8 cellular contexts compared by ENCODE assay signal in genomic region chr15:90482124-90483011, GRCh38. TPM values are rescaled to one million over a fixed set of nuclear protein-coding genes. Genes with fewer than 3 reads are reported as not detected.
DNase-seq lines count a peak whose midpoint lies in the region; ATAC-seq, FAIRE-seq and TF ChIP-seq lines count a peak whose summit lies in the region.

No MANE protein-coding gene starts in this region.

- no peak for TF ChIP-seq EP300 in neural cell (conservative IDR thresholded peaks at IDR 0.05; ENCODE audit: poor library complexity, severe bottlenecking)

- no peaks in the 10 kb centered on the region for H3K27me3 ChIP-seq in neural cell (ENCODE audit: insufficient read depth, low read depth, low read length)
- no peaks in the 10 kb centered on the region for H3K27me3 ChIP-seq in vagina

- H4K20me1 ChIP-seq in neural cell (ENCODE audit: insufficient read depth): no peaks in the 10 kb centered on the region

- H3K9me3 ChIP-seq in neural cell (ENCODE audit: low read length) (no peaks in the 10 kb centered on the region), vagina (no peaks in the 10 kb centered on the region)

- no peak overlapping the region for H3K4me2 ChIP-seq in neural cell (ENCODE audit: low read length)

- TF ChIP-seq POLR2A in vagina (IDR thresholded peaks at IDR 0.05): no peak

- no peak overlapping the region for H3K27ac ChIP-seq in neural cell (ENCODE audit: low read length)
- peak overlapping the region; percentile 52 for H3K27ac ChIP-seq in vagina

- H2AFZ ChIP-seq in neural cell (ENCODE audit: low read depth, low read length): no peak overlapping the region

- H3K79me2 ChIP-seq in neural cell (replicated peaks; ENCODE audit: insufficient read depth, low read length): no peaks in the 10 kb centered on the region

- intact Hi-C loops in vagina (cut with DNase I): loop anchor here (5.0 kb wide), 1 partner anchor 160 kb away; no protein-coding TSS in a partner anchor

- H3F3A ChIP-seq in neural cell (ENCODE audit: insufficient read depth, low read length, poor library complexity, severe bottlenecking): no peaks in the 10 kb centered on the region

- no peak overlapping the region for H3K9ac ChIP-seq in neural cell (ENCODE audit: low read length)

- H3K36me3 ChIP-seq in neural cell (ENCODE audit: insufficient read depth, low read length): no peaks in the 10 kb centered on the region
- H3K36me3 ChIP-seq in vagina: peaks cover 0 to 60% of the 10 kb centered on the region in 2 donors

- FAIRE-seq in A204.1 (lab: Jason Lieb, UNC): peak; percentile 80

- H3K4me3 ChIP-seq in GM12865 (ENCODE audit: low read depth, low read length) (no peak overlapping the region), fibroblast of mammary gland (ENCODE audit: control insufficient read depth, low read depth, low read length) (no peak overlapping the region), neural cell (ENCODE audit: low read length) (no peak overlapping the region), vagina (no peak overlapping the region)

- TF ChIP-seq CTCF in GM12865 (IDR thresholded peaks at IDR 0.05; ENCODE audit: insufficient read depth, low read depth, low read length, missing control alignments) (peak; percentile 65), fibroblast of mammary gland (conservative IDR thresholded peaks at IDR 0.05; ENCODE audit: control insufficient read depth, insufficient read depth, low read depth, low read length) (peak; percentile 87), neural cell (IDR thresholded peaks at IDR 0.05; ENCODE audit: poor library complexity, severe bottlenecking) (peak; percentile 86), vagina (IDR thresholded peaks at IDR 0.05) (peak; percentile 21 to 82 (median 64))

- H3K4me1 ChIP-seq in vagina: peaks cover 11% of the 10 kb centered on the region

- peak; percentile 54 for DNase-seq in GM12865 (ENCODE audit: low read depth)
- peak; percentile 0 for DNase-seq in NCI-H748 treated with DMSO at 0.1 percent for 48 hours (lab: John Stamatoyannopoulos, UW)
- DNase-seq in activated T-cell treated with anti-CD3 and anti-CD28 coated beads for 24 hours (ENCODE audit: low read depth): peak; percentile 23
- DNase-seq in fibroblast of mammary gland (ENCODE audit: low read depth): peak; percentile 68
- DNase-seq in vagina (ENCODE audit: extremely low spot score in 2 of 2): no peak

- H3K9me2 ChIP-seq in neural cell (ENCODE audit: insufficient read depth, low read length): no peaks in the 10 kb centered on the region

- peak; percentile 92 for TF ChIP-seq RAD21 in neural cell (conservative IDR thresholded peaks at IDR 0.05)

- no peak for ATAC-seq in HG02970 (IDR thresholded peaks at IDR 0.05; ENCODE audit: low FRiP score, unreplicated experiment)

TF ChIP-seq in neural cell, 6 proteins besides CTCF, POLR2A, EP300 and RAD21:
- TF ChIP-seq SMC3 (conservative IDR thresholded peaks at IDR 0.05; ENCODE audit: poor library complexity) (peak; percentile 96), MXI1 (conservative IDR thresholded peaks at IDR 0.05; ENCODE audit: poor library complexity, severe bottlenecking) (no peak)

RNA-seq across cellular contexts. Expression of gene CRTC3, which starts 47.4 kb away (rescaled TPM):
- 5.5 and 17.1 TPM in 2 replicates for polyA plus RNA-seq in neural cell
- polyA minus RNA-seq in neural cell: 21.2 and 21.7 TPM in 2 replicates
- total RNA-seq in vagina: 43.5 TPM

Comparison
In these comparisons a context has a peak if more than half of its experiments do, and no peak if none do; other contexts are left out.
1. DNase-seq: peak in GM12865 (single experiment), NCI-H748 treated with DMSO at 0.1 percent for 48 hours (single experiment), activated T-cell treated with anti-CD3 and anti-CD28 coated beads for 24 hours (single experiment) and fibroblast of mammary gland (single experiment); none in vagina (0 of 2).
2. Peak in every context shown above with its lines, with median percentiles within 50 percentile points of each other: CTCF ChIP-seq.